Comparison of ENCODE assay signal across 13 cellular contexts in the genomic region with DNA sequence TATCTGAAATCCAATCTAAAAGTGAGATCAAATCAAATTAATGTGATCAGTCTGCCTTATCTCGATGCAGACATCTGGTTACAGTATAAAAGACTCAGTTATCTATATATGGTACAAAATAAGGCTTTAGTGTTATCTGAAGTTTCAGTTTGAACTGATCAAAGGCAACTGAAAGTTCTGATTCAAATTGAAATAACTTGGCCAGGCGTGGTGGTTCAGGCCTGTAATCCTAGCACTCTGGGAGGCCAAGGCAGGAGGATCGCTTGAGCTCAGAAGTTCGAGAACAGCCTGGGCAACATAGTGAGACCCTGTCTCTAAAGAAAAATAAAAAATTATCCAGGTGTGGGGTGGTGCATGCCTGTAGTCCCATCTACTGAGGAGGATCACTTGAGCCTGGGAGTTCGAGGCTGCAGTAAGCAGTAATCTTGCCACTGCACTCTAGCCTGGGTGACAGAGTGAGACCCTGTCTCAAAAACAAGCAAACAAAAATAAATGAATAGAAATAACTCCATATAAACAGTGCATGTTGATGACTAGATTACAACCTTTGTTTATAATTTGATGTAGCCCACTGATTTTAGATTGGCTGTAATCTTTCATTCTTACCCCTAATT. TPM values are rescaled to one million over a fixed set of nuclear protein-coding genes. Genes with fewer than 3 reads are reported as not detected.
DNase-seq lines count a peak whose midpoint lies in the region; ATAC-seq, FAIRE-seq and TF ChIP-seq lines count a peak whose summit lies in the region.
"Not testable (repeated sequence)": the region's sequence is repeated elsewhere in the genome, so short reads cannot be mapped to it uniquely, and the experiment has no call there.
"Had no signal": no experiment of that assay in that cellular context is flagged by ENCODE, and none has a peak within 500 bp of the region (broad histone marks: within the 10 kb centered on the region; RNA-seq: fewer than 3 reads in every experiment).

No MANE protein-coding gene starts in this region.

- in situ Hi-C loops in GM23248 (cut with MboI) = not testable (repeated sequence)

- H2BK15ac ChIP-seq in H1 (ENCODE audit: low read length) = not testable (repeated sequence)

- not testable (repeated sequence) for H3K23me2 ChIP-seq in H1 (ENCODE audit: low read depth, low read length)

- not testable (repeated sequence) for H3K9me2 ChIP-seq in GM23248 (ENCODE audit: insufficient read depth)

- not testable (repeated sequence) for H2BK20ac ChIP-seq in H1 (ENCODE audit: low read length)

- not testable (repeated sequence) for H3K9me3 ChIP-seq in GM23248 (ENCODE audit: low read depth); H1 (ENCODE audit: insufficient read depth in 2 of 2, low read depth in 1 of 2, low read length in 1 of 2)

- not testable (repeated sequence) for H4K91ac ChIP-seq in H1 (replicated peaks; ENCODE audit: insufficient read length, low read length)

- H2BK5ac ChIP-seq in H1 (ENCODE audit: low read depth, low read length) = not testable (repeated sequence)

- CTCF ChIA-PET in H1 (lab: Charles Lee; ENCODE audit: partially characterized antibody) = interaction anchor here (0.9 kb wide), 1 partner anchor 455 kb away, joined by 3 read pairs; no protein-coding TSS in a partner anchor

- not testable (repeated sequence) for H4K8ac ChIP-seq in H1 (ENCODE audit: extremely low read depth, insufficient read depth, low read length)

- not testable (repeated sequence) for TF ChIP-seq EP300 in H1 (IDR thresholded peaks at IDR 0.05; ENCODE audit: borderline replicate concordance in 1 of 2, low read depth in 2 of 2, low read length in 2 of 2)

- not testable (repeated sequence) for H2BK12ac ChIP-seq in H1 (ENCODE audit: low read depth, low read length)

- H2AK5ac ChIP-seq in H1 (ENCODE audit: low read depth, low read length) = not testable (repeated sequence)

- not testable (repeated sequence) for H3K27ac ChIP-seq in GM23248; H1 (ENCODE audit: low read depth, low read length)

- not testable (repeated sequence) for H3K79me2 ChIP-seq in GM23248 (ENCODE audit: insufficient read depth); H1 (ENCODE audit: control insufficient read depth in 1 of 2, insufficient read depth in 2 of 2, low read length in 2 of 2)

- not testable (repeated sequence) for H4K20me1 ChIP-seq in GM23248 (ENCODE audit: insufficient read depth); H1 (replicated peaks in 1 of 2; ENCODE audit: control insufficient read depth in 1 of 2, insufficient read depth in 2 of 2, low read length in 2 of 2)

- POLR2A ChIA-PET in H1 (lab: Charles Lee; ENCODE audit: partially characterized antibody) = not testable (repeated sequence)

- not testable (repeated sequence) for H3K9ac ChIP-seq in GM23248; H1 (replicated peaks in 1 of 4; ENCODE audit: extremely low read depth in 1 of 4, low read depth in 3 of 4, low read length in 3 of 4)

- not testable (repeated sequence) for H3F3A ChIP-seq in GM23248 (ENCODE audit: insufficient read depth)

- H3K79me1 ChIP-seq in H1 (ENCODE audit: low read depth, low read length) = not testable (repeated sequence)

- H3K56ac ChIP-seq in H1 (replicated peaks; ENCODE audit: insufficient read length, low read depth, low read length) = not testable (repeated sequence)

- H4K5ac ChIP-seq in H1 (ENCODE audit: insufficient read length, low read depth, low read length) = not testable (repeated sequence)

- TF ChIP-seq POLR2A in H1 (IDR thresholded peaks at IDR 0.05; ENCODE audit: control extremely low read depth in 1 of 2, low read depth in 2 of 2, low read length in 2 of 2) = not testable (repeated sequence)

- FAIRE-seq in D721Med (lab: Jason Lieb, UNC) = peak; percentile 25
- not testable (repeated sequence) for FAIRE-seq in H1 (lab: Jason Lieb, UNC)

- H3K4me3 ChIP-seq in GM23248; H1 (ENCODE audit: extremely low read depth in 1 of 4, insufficient read depth in 2 of 4, low read depth in 3 of 4, low read length in 4 of 4): not testable (repeated sequence)

- not testable (repeated sequence) for H3K18ac ChIP-seq in H1 (ENCODE audit: extremely low read depth, low read length)

- not testable (repeated sequence) for H3K36me3 ChIP-seq in GM23248 (ENCODE audit: low read depth); H1 (ENCODE audit: control insufficient read depth in 2 of 4, insufficient read depth in 4 of 4, low read length in 3 of 4)

- H3K4ac ChIP-seq in H1 (replicated peaks; ENCODE audit: insufficient read length, low read depth, low read length) = not testable (repeated sequence)

- 67 to 73% methylated on average over 5 of the region's 5 CpGs for WGBS in GM23248 (ENCODE audit: low coverage in 1 of 2, low lambda C conversion rate in 2 of 2, missing lambda C conversion rate in 2 of 2), 2 experiments
- WGBS in H1 (ENCODE audit: extremely low coverage in 1 of 2, insufficient coverage in 1 of 2, insufficient read length in 1 of 2, insufficient replicate concordance in 2 of 2, low coverage in 1 of 2, low lambda C conversion rate in 2 of 2, missing lambda C conversion rate in 1 of 2), 2 experiments = 91% methylated on average over 5 of the region's 5 CpGs; no CpG with 5 or more reads in 1 of the 2 experiments

- H3K14ac ChIP-seq in H1 (ENCODE audit: insufficient read length) = not testable (repeated sequence)

- DNase-seq in D721Med (ENCODE audit: insufficient read length, low spot score); GM23248; H1 (ENCODE audit: low read depth in 1 of 2, low spot score in 2 of 2): not testable (repeated sequence)
- peak; percentile 37 for DNase-seq in activated CD4-positive, alpha-beta T cell treated with anti-CD3 and anti-CD28 coated beads for 48 hours

- not testable (repeated sequence) for H2BK120ac ChIP-seq in H1 (replicated peaks; ENCODE audit: low read depth, low read length)

- ATAC-seq in GM18519 (IDR thresholded peaks at IDR 0.05; ENCODE audit: low FRiP score, unreplicated experiment) (peak; percentile 82), GM19397 (IDR thresholded peaks at IDR 0.05; ENCODE audit: unreplicated experiment) (peak; percentile 68), HG03064 (IDR thresholded peaks at IDR 0.05; ENCODE audit: low read depth, unreplicated experiment) (peak; percentile 85), HG03520 (IDR thresholded peaks at IDR 0.05; ENCODE audit: unreplicated experiment) (peak; percentile 71)

- not testable (repeated sequence) for H3K4me1 ChIP-seq in GM23248 (ENCODE audit: insufficient read depth); H1 (replicated peaks in 1 of 4; ENCODE audit: control insufficient read depth in 3 of 4, insufficient read depth in 4 of 4, low read length in 3 of 4)

- H2AFZ ChIP-seq in GM23248 = 0 out of 2 replicates have a peak overlapping the region, but pooled peaks have one; percentile 16
- 0 out of 2 replicates have a peak overlapping the region, but pooled peaks have one; percentile 41 for H2AFZ ChIP-seq in H1 (ENCODE audit: low read length)

- not testable (repeated sequence) for H3K23ac ChIP-seq in H1 (ENCODE audit: insufficient read length)

- H3K4me2 ChIP-seq in GM23248 (ENCODE audit: unreplicated experiment); H1 (ENCODE audit: insufficient read depth in 1 of 2, low read depth in 2 of 2, low read length in 2 of 2): not testable (repeated sequence)

- TF ChIP-seq RAD21 in H1 (IDR thresholded peaks at IDR 0.05 in 1 of 2, conservative IDR thresholded peaks at IDR 0.05 in 1 of 2; ENCODE audit: low read depth in 2 of 2, low read length in 2 of 2) = not testable (repeated sequence)

- not testable (repeated sequence) for H3K27me3 ChIP-seq in GM23248 (replicated peaks; ENCODE audit: insufficient read depth); H1 (replicated peaks in 1 of 4; ENCODE audit: control insufficient read depth in 3 of 4, extremely low read depth in 1 of 4, insufficient read depth in 3 of 4, low read length in 3 of 4)

- TF ChIP-seq CTCF in D721Med (IDR thresholded peaks at IDR 0.05; ENCODE audit: insufficient read depth, missing control alignments); H1 (IDR thresholded peaks at IDR 0.05; ENCODE audit: control extremely low read depth in 1 of 3, insufficient read depth in 1 of 3, low read depth in 1 of 3, low read length in 3 of 3): not testable (repeated sequence)

RNA-seq across cellular contexts. Expression of gene JCHAIN, which starts 4.9 kb away (rescaled TPM):
- 2.3 and 3.0 TPM in 2 replicates for total RNA-seq in GM23248 (2014; rRNA removed; shearing (Covaris generic))
- polyA plus RNA-seq in GM23248 (2016; fragmentation: Nextera tagmentation; extraction: Ambion mirVana) (4.7 and 4.9 TPM in 2 replicates), H1 (2011; rRNA removed) (not detected in 2 replicates)
- not detected in 2 replicates for total RNA-seq in H1 (2021; fragmentation: NEBNext Ultra II Directional; extraction: Animal tissue kit (Norgen Biotek cat#: 25700))
- not detected for polyA plus RNA-seq in H1 (2011; cell fraction: cytosol; rRNA removed)
- not detected for polyA plus RNA-seq in H1 (2011; cell fraction: nucleus; rRNA removed)
- polyA plus RNA-seq in H1 (2012, experiment 1 of 2) = not detected in 4 replicates
- polyA plus RNA-seq in H1 (2012, experiment 2 of 2) = not detected
- polyA plus RNA-seq in H1 (2013, experiment 1 of 2) = not detected
- not detected for polyA plus RNA-seq in H1 (2013, experiment 2 of 2)
- not detected in 2 replicates for polyA minus RNA-seq in H1 (2011; rRNA and poly(A)+ RNA removed)
- not detected for polyA minus RNA-seq in H1 (2011; cell fraction: cytosol; rRNA and poly(A)+ RNA removed)
- polyA minus RNA-seq in H1 (2011; cell fraction: nucleus; rRNA and poly(A)+ RNA removed) = not detected
- total RNA-seq: A172, cardiac muscle cell had no signal
- polyA plus RNA-seq: cardiac muscle cell had no signal

RNA-seq across cellular contexts. Expression of gene UTP3, which starts 26.9 kb away (rescaled TPM):
- 22.8 and 27.1 TPM in 2 replicates for total RNA-seq in GM23248 (2014; rRNA removed; shearing (Covaris generic))
- 17.8 and 19.2 TPM in 2 replicates for polyA plus RNA-seq in GM23248 (2016; fragmentation: Nextera tagmentation; extraction: Ambion mirVana)
- total RNA-seq in H1 (2021; fragmentation: NEBNext Ultra II Directional; extraction: Animal tissue kit (Norgen Biotek cat#: 25700)) = 50.6 and 51.3 TPM in 2 replicates
- polyA plus RNA-seq in H1 (2011; rRNA removed) = 11.2 and 11.8 TPM in 2 replicates
- 28.4 TPM for polyA plus RNA-seq in H1 (2011; cell fraction: cytosol; rRNA removed)
- 12.8 TPM for polyA plus RNA-seq in H1 (2011; cell fraction: nucleus; rRNA removed)
- polyA plus RNA-seq in H1 (2012, experiment 1 of 2) = 46.0 to 69.3 TPM (median 52.7 TPM) in 4 replicates
- polyA plus RNA-seq in H1 (2012, experiment 2 of 2) = 11.2 TPM
- polyA plus RNA-seq in H1 (2013, experiment 1 of 2) = 50.3 TPM
- polyA plus RNA-seq in H1 (2013, experiment 2 of 2) = 49.7 TPM
- polyA minus RNA-seq in H1 (2011; rRNA and poly(A)+ RNA removed) = 4.8 and 5.4 TPM in 2 replicates
- 7.3 TPM for polyA minus RNA-seq in H1 (2011; cell fraction: cytosol; rRNA and poly(A)+ RNA removed)
- polyA minus RNA-seq in H1 (2011; cell fraction: nucleus; rRNA and poly(A)+ RNA removed) = 8.0 TPM

RNA-seq across cellular contexts. Expression of gene ENAM, which starts 32.9 kb away (rescaled TPM):
- total RNA-seq in GM23248 (2014; rRNA removed; shearing (Covaris generic)) = not detected in 2 replicates
- not detected in 2 replicates for polyA plus RNA-seq in GM23248 (2016; fragmentation: Nextera tagmentation; extraction: Ambion mirVana)
- not detected in 2 replicates for total RNA-seq in H1 (2021; fragmentation: NEBNext Ultra II Directional; extraction: Animal tissue kit (Norgen Biotek cat#: 25700))
- not detected in 2 replicates for polyA plus RNA-seq in H1 (2011; rRNA removed)
- not detected for polyA plus RNA-seq in H1 (2011; cell fraction: cytosol; rRNA removed)
- polyA plus RNA-seq in H1 (2011; cell fraction: nucleus; rRNA removed) = not detected
- polyA plus RNA-seq in H1 (2012, experiment 1 of 2) = not detected in 4 replicates
- not detected for polyA plus RNA-seq in H1 (2012, experiment 2 of 2)
- not detected for polyA plus RNA-seq in H1 (2013, experiment 1 of 2)
- not detected for polyA plus RNA-seq in H1 (2013, experiment 2 of 2)
- not detected in 2 replicates for polyA minus RNA-seq in H1 (2011; rRNA and poly(A)+ RNA removed)
- polyA minus RNA-seq in H1 (2011; cell fraction: cytosol; rRNA and poly(A)+ RNA removed) = not detected
- polyA minus RNA-seq in H1 (2011; cell fraction: nucleus; rRNA and poly(A)+ RNA removed) = not detected
- total RNA-seq: A172, adrenal gland, cardiac muscle cell, left colon, Peyer's patch had no signal
- polyA plus RNA-seq: cardiac muscle cell had no signal
